In the genomic region with DNA sequence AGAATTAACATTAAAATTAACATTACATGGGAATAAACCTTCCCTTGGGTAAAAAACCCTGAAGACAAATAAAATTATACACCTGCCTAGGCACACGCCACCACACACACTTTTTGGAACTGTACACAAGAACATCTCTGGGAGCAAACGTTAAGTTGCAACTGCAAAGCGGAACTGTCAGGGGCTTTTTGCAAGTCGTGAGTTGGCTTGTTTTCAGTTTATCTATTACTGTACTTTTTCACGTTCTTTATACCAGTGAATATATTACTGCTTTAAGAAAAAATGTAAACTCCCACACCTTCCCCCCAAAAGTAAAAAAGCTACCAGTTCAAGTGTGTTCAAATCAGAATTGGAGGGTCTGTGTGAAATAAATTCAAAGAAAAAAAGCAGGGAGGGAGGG, we compare ENCODE assay signal across 25 cellular contexts.
A peak's percentile ranks its signal among the peaks of the same experiment; 100 is the strongest.
DNase-seq lines count a peak whose midpoint lies in the region; ATAC-seq and TF ChIP-seq lines count a peak whose summit lies in the region.
"Had no signal": no experiment of that assay in that cellular context is flagged by ENCODE, and none has a peak within 500 bp of the region (broad histone marks: within the 10 kb centered on the region; RNA-seq: fewer than 3 reads in every experiment).

No MANE protein-coding gene starts in this region.

- no peaks in the 10 kb centered on the region for H3K9me3 Mint-ChIP-seq in activated T-cell treated with anti-CD3 and anti-CD28 coated beads, Interleukin-2, amount 50 U/mL, for 72 hours
- no peaks in the 10 kb centered on the region for H3K9me3 Mint-ChIP-seq in central memory CD8-positive, alpha-beta T cell
- H3K9me3 Mint-ChIP-seq: immature natural killer cell; mesothelial cell of epicardium; naive thymus-derived CD4-positive, alpha-beta T cell had no signal

- DNase-seq in activated T-cell treated with anti-CD3 and anti-CD28 coated beads, Interleukin-2, amount 50 U/mL, for 72 hours, result peak; percentile 21 to 40
- DNase-seq in activated T-cell treated with anti-CD3 and anti-CD28 coated beads, Interleukin-2, amount 50 U/mL, for 48 hours, result no peak
- DNase-seq in GM10266 (ENCODE audit: extremely low spot score), result peak; percentile 36
- DNase-seq in central memory CD8-positive, alpha-beta T cell (ENCODE audit: low spot score in 2 of 2), result no peak
- no peak for DNase-seq in dermis blood vessel endothelial cell
- no peak for DNase-seq in NCI-H526 (lab: John Stamatoyannopoulos, UW)
- DNase-seq: activated CD8-positive, alpha-beta memory T cell treated with anti-CD3 and anti-CD28 coated beads, Interleukin-2, amount 50 U/mL, for 48 hours; activated naive CD4-positive, alpha-beta T cell; anterior cingulate cortex; cortex of kidney; esophagus squamous epithelium; immature natural killer cell; naive thymus-derived CD4-positive, alpha-beta T cell; NCI-H1048; NCI-H1694 treated with DMSO at 0.1 percent for 48 hours; NCI-H2171 treated with DMSO at 0.1 percent for 48 hours; NCI-H524; Peyer's patch; SIG-M5; stimulated activated CD4-positive, alpha-beta T cell treated with anti-CD3 and anti-CD28 coated beads, Interleukin-1b, Interleukin-23, amount 100 ng/mL, for 48 hours; SW 1271; testis had no signal

- TF ChIP-seq CTCF in GM10266 (IDR thresholded peaks at IDR 0.05; ENCODE audit: control insufficient read depth, insufficient read depth, low read depth, missing control alignments), result no peak

- peak; percentile 60 to 61 for ATAC-seq in activated T-cell treated with anti-CD3 and anti-CD28 coated beads, Interleukin-2, amount 50 U/mL, for 72 hours (replicated peaks in 1 of 2)
- peak; percentile 49 for ATAC-seq in HG03025 (IDR thresholded peaks at IDR 0.05; ENCODE audit: low FRiP score, unreplicated experiment)
- peak; percentile 21 for ATAC-seq in central memory CD8-positive, alpha-beta T cell (replicated peaks; ENCODE audit: extremely low read depth, poor library complexity, severe bottlenecking)
- ATAC-seq: left lobe of liver; naive thymus-derived CD4-positive, alpha-beta T cell had no signal

- H3K27me3 Mint-ChIP-seq in activated T-cell treated with anti-CD3 and anti-CD28 coated beads, Interleukin-2, amount 50 U/mL, for 72 hours (ENCODE audit: low read depth), result peaks cover 18% of the 10 kb centered on the region
- no peaks in the 10 kb centered on the region for H3K27me3 Mint-ChIP-seq in central memory CD8-positive, alpha-beta T cell

- H3K36me3 Mint-ChIP-seq in activated T-cell treated with anti-CD3 and anti-CD28 coated beads, Interleukin-2, amount 50 U/mL, for 72 hours (ENCODE audit: insufficient read depth in 2 of 2), result no peaks in the 10 kb centered on the region
- peaks cover 14% of the 10 kb centered on the region for H3K36me3 Mint-ChIP-seq in central memory CD8-positive, alpha-beta T cell (ENCODE audit: insufficient read depth)
- H3K36me3 Mint-ChIP-seq: naive thymus-derived CD4-positive, alpha-beta T cell had no signal

- peak overlapping the region; percentile 96 for H3K27ac Mint-ChIP-seq in activated T-cell treated with anti-CD3 and anti-CD28 coated beads, Interleukin-2, amount 50 U/mL, for 72 hours
- no peak overlapping the region for H3K27ac Mint-ChIP-seq in central memory CD8-positive, alpha-beta T cell (ENCODE audit: low read depth)
- H3K27ac Mint-ChIP-seq: immature natural killer cell; mesothelial cell of epicardium; naive thymus-derived CD4-positive, alpha-beta T cell had no signal

- peaks cover 36% of the 10 kb centered on the region for H3K4me1 Mint-ChIP-seq in activated T-cell treated with anti-CD3 and anti-CD28 coated beads, Interleukin-2, amount 50 U/mL, for 72 hours (ENCODE audit: low read depth)
- peaks cover 39% of the 10 kb centered on the region for H3K4me1 Mint-ChIP-seq in central memory CD8-positive, alpha-beta T cell
- H3K4me1 Mint-ChIP-seq: immature natural killer cell; mesothelial cell of epicardium; naive thymus-derived CD4-positive, alpha-beta T cell had no signal

- H3K4me3 Mint-ChIP-seq in activated T-cell treated with anti-CD3 and anti-CD28 coated beads, Interleukin-2, amount 50 U/mL, for 72 hours, result peak overlapping the region; percentile 74 to 93
- peak overlapping the region; percentile 52 for H3K4me3 Mint-ChIP-seq in central memory CD8-positive, alpha-beta T cell
- H3K4me3 Mint-ChIP-seq: immature natural killer cell; mesothelial cell of epicardium; naive thymus-derived CD4-positive, alpha-beta T cell had no signal

Comparison
In these comparisons a context has a peak if more than half of its experiments do, and no peak if none do; other contexts are left out.
1. DNase-seq: peak in activated T-cell treated with anti-CD3 and anti-CD28 coated beads, Interleukin-2, amount 50 U/mL, for 72 hours (2 of 2) and GM10266 (single experiment); none in activated T-cell treated with anti-CD3 and anti-CD28 coated beads, Interleukin-2, amount 50 U/mL, for 48 hours (0 of 2), central memory CD8-positive, alpha-beta T cell (0 of 2), dermis blood vessel endothelial cell (single experiment) and NCI-H526 (0 of 2).
2. Peak in every context shown above with its lines, with median percentiles within 50 percentile points of each other: ATAC-seq.